ENCODE assay signal across 1 cellular context in genomic region chr5:149345147-149345891, GRCh38.
TF ChIP-seq lines count a peak whose summit lies in the region.

Gene GRPEL2 (plus strand): TSS chr5:149345499. CDS start chr5:149345540, 41 bp downstream.

TF ChIP-seq in HEK293, 187 proteins besides CTCF, POLR2A, EP300 and RAD21 (continued from another document and continues in another):
- peak; percentile 92 for TF ChIP-seq ZNF639 (tag by site-specific recombination; IDR thresholded peaks at IDR 0.05)
- no peak for TF ChIP-seq ZNF701 (tag by site-specific recombination; IDR thresholded peaks at IDR 0.05)
- no peak for TF ChIP-seq ZNF157 (tag by site-specific recombination; IDR thresholded peaks at IDR 0.05)
- peak; percentile 95; the same call in 1 of the 2 replicates for TF ChIP-seq ZNF391 (tag by site-specific recombination; IDR thresholded peaks at IDR 0.05; ENCODE audit: borderline replicate concordance, low read depth)
- no peak; the same call in 1 of the 2 replicates for TF ChIP-seq ZBTB44 (tag by site-specific recombination; IDR thresholded peaks at IDR 0.05)
- TF ChIP-seq KLF16 (tag by site-specific recombination; IDR thresholded peaks at IDR 0.05) = no peak
- TF ChIP-seq ZNF747 (tag by site-specific recombination; IDR thresholded peaks at IDR 0.05) = no peak
- no peak for TF ChIP-seq ZNF416 (tag by site-specific recombination; IDR thresholded peaks at IDR 0.05)
- peak; percentile 84 for TF ChIP-seq ZSCAN23 (tag by site-specific recombination; IDR thresholded peaks at IDR 0.05)
- peak; percentile 100 for TF ChIP-seq ZNF580 (tag by site-specific recombination; IDR thresholded peaks at IDR 0.05)
- no peak for TF ChIP-seq ZNF174 (tag by site-specific recombination; IDR thresholded peaks at IDR 0.05)
- 0 out of 2 replicates have a peak, but pooled peaks have one; percentile 56 for TF ChIP-seq PRDM2 (tag by site-specific recombination; IDR thresholded peaks at IDR 0.05; ENCODE audit: borderline replicate concordance)
- peak; percentile 39; the same call in 1 of the 2 replicates for TF ChIP-seq ZNF394 (tag by site-specific recombination; IDR thresholded peaks at IDR 0.05; ENCODE audit: borderline replicate concordance)
- no peak for TF ChIP-seq ZNF341 (tag by site-specific recombination; IDR thresholded peaks at IDR 0.05; ENCODE audit: low read depth)
- peak; percentile 65 for TF ChIP-seq KLF17 (tag by site-specific recombination; IDR thresholded peaks at IDR 0.05)
- TF ChIP-seq ZNF488 (tag by site-specific recombination; IDR thresholded peaks at IDR 0.05) = no peak
- TF ChIP-seq ZNF654 (tag by site-specific recombination; IDR thresholded peaks at IDR 0.05; ENCODE audit: low read depth) = no peak
- TF ChIP-seq ZNF184 (tag by site-specific recombination; IDR thresholded peaks at IDR 0.05) = no peak
- TF ChIP-seq GLIS1 (tag by site-specific recombination; IDR thresholded peaks at IDR 0.05) = peak; percentile 76
- peak; percentile 72 for TF ChIP-seq ZBTB8A (tag by site-specific recombination; IDR thresholded peaks at IDR 0.05)
- no peak for TF ChIP-seq ZNF548 (tag by site-specific recombination; IDR thresholded peaks at IDR 0.05)
- no peak for TF ChIP-seq ZNF670 (tag by site-specific recombination; IDR thresholded peaks at IDR 0.05; ENCODE audit: low read depth)
- peak; percentile 82; the same call in 1 of the 2 replicates for TF ChIP-seq ZSCAN5A (tag by site-specific recombination; IDR thresholded peaks at IDR 0.05)
- 0 out of 2 replicates have a peak, but pooled peaks have one; percentile 18 for TF ChIP-seq ZNF362 (tag by site-specific recombination; IDR thresholded peaks at IDR 0.05)
- TF ChIP-seq SP2 (tag by site-specific recombination; IDR thresholded peaks at IDR 0.05) = peak; percentile 96
- TF ChIP-seq ZNF449 (tag by site-specific recombination; IDR thresholded peaks at IDR 0.05) = no peak; the same call in 1 of the 2 replicates
- TF ChIP-seq ZNF830 (tag by site-specific recombination; IDR thresholded peaks at IDR 0.05; ENCODE audit: low read depth) = no peak
- no peak for TF ChIP-seq ZNF114 (tag by site-specific recombination; IDR thresholded peaks at IDR 0.05)
- TF ChIP-seq ZNF16 (tag by site-specific recombination; IDR thresholded peaks at IDR 0.05; ENCODE audit: low read depth) = no peak
- TF ChIP-seq SCRT1 (tag by site-specific recombination; IDR thresholded peaks at IDR 0.05; ENCODE audit: borderline replicate concordance) = no peak
- no peak for TF ChIP-seq BCL11B (tag by site-specific recombination; IDR thresholded peaks at IDR 0.05; ENCODE audit: low read depth)
- peak; percentile 77; the same call in 1 of the 2 replicates for TF ChIP-seq ZNF561 (tag by site-specific recombination; IDR thresholded peaks at IDR 0.05; ENCODE audit: borderline replicate concordance)
- TF ChIP-seq ZNF280C (tag by site-specific recombination; IDR thresholded peaks at IDR 0.05) = no peak
- TF ChIP-seq ZNF10 (tag by site-specific recombination; IDR thresholded peaks at IDR 0.05) = no peak
- TF ChIP-seq HOXA7 (CRISPR knock-in tag; IDR thresholded peaks at IDR 0.05; ENCODE audit: borderline replicate concordance) = no peak
- TF ChIP-seq ZNF19 (tag by site-specific recombination; IDR thresholded peaks at IDR 0.05; ENCODE audit: low read depth) = no peak
- peak; percentile 54; the same call in 1 of the 2 replicates for TF ChIP-seq ZFP69B (tag by site-specific recombination; IDR thresholded peaks at IDR 0.05)
- TF ChIP-seq ZNF211 (tag by site-specific recombination; IDR thresholded peaks at IDR 0.05; ENCODE audit: low read depth) = no peak
- TF ChIP-seq ZNF433 (tag by site-specific recombination; IDR thresholded peaks at IDR 0.05; ENCODE audit: low read depth) = no peak
- TF ChIP-seq ZNF274 (IDR thresholded peaks at IDR 0.05; ENCODE audit: low read length) = no peak
- no peak for TF ChIP-seq ZNF274 (tag by site-specific recombination; IDR thresholded peaks at IDR 0.05; ENCODE audit: borderline replicate concordance)
- TF ChIP-seq ZNF18 (tag by site-specific recombination; IDR thresholded peaks at IDR 0.05) = 0 out of 2 replicates have a peak, but pooled peaks have one; percentile 34
- no peak for TF ChIP-seq ZNF37A (tag by site-specific recombination; IDR thresholded peaks at IDR 0.05)
